ENCODE assay signal across 17 cellular contexts in the genomic region with DNA sequence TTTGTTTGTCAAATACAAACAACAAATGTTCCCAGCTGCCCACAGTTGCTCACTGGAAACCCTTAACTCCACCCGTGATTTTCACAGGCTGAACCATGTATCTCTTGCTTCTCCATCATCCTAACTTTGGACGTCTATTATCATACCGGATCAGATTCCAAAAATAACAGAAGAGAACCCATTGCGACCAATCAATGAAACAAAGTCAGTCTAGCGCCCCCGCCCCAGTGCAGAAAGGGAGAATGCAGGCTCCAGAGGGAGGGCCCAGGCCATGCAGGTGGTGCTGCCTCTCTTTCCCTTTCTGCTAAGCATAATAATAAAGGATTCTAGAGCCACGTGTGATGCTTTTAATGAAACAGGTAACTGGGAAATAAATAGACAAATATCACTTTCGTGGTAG. TPM values are rescaled to one million over a fixed set of nuclear protein-coding genes. Genes with fewer than 3 reads are reported as not detected.
DNase-seq lines count a peak whose midpoint lies in the region; ATAC-seq, FAIRE-seq and TF ChIP-seq lines count a peak whose summit lies in the region.
"Had no signal": no experiment of that assay in that cellular context is flagged by ENCODE, and none has a peak within 500 bp of the region (broad histone marks: within the 10 kb centered on the region; RNA-seq: fewer than 3 reads in every experiment).

No MANE protein-coding gene starts in this region.

- no peaks in the 10 kb centered on the region for H3K9me3 ChIP-seq in right atrium auricular region

- H3K4me3 ChIP-seq in right atrium auricular region = no peak overlapping the region

- FAIRE-seq in urothelium cell line (lab: Jason Lieb, UNC) = peak; percentile 5

- ATAC-seq in Right ventricle myocardium superior (ENCODE audit: poor library complexity) = no peak
- no peak for ATAC-seq in omental fat pad (ENCODE audit: low FRiP score)
- ATAC-seq: natural killer cell treated with Interleukin-12 subunit alpha and Interleukin-12 subunit beta and Interleukin-15 and Interleukin-18, amount 100 ng/mL, for 72 hours had no signal

- TF ChIP-seq CTCF in right atrium auricular region (IDR thresholded peaks at IDR 0.05) (no peak), omental fat pad (IDR thresholded peaks at IDR 0.05) (no peak)

- H3K27ac ChIP-seq in right atrium auricular region = peak overlapping the region; percentile 1 to 11
- peak overlapping the region; percentile 49 for H3K27ac ChIP-seq in caudate nucleus (ENCODE audit: low read depth, low read length)

- H3K4me1 ChIP-seq in right atrium auricular region = peaks cover 0 to 5% of the 10 kb centered on the region in 2 donors

- no peaks in the 10 kb centered on the region for H3K27me3 ChIP-seq in right atrium auricular region

- H3K36me3 ChIP-seq in right atrium auricular region = no peaks in the 10 kb centered on the region

- intact Hi-C loops in Right ventricle myocardium superior (cut with DNase I) = no loop called here

- DNase-seq in right atrium auricular region (ENCODE audit: low spot score) (no peak), Right ventricle myocardium superior (no peak), caudate nucleus (lab: John Stamatoyannopoulos, UW) (no peak), myocyte (ENCODE audit: low read depth) (peak; percentile 48), urothelium cell line (ENCODE audit: low spot score) (no peak), NCI-H2081 (lab: John Stamatoyannopoulos, UW) (no peak), omental fat pad (ENCODE audit: low spot score) (no peak), NCI-H1092 (lab: John Stamatoyannopoulos, UW) (no peak)
- DNase-seq: activated CD4-positive, alpha-beta T cell treated with anti-CD3 and anti-CD28 coated beads for 1 hour; activated gamma-delta T cell treated with Interleukin-2 at 50 U/mL for 16 hours; amniotic stem cell; CD4-positive, alpha-beta memory T cell; DND-41; NCI-H1694 treated with DMSO at 0.1 percent for 48 hours; SIG-M5; T-helper 9 cell had no signal

RNA-seq across cellular contexts. Expression of gene COLEC12, which starts 24.1 kb away (rescaled TPM):
- total RNA-seq in right atrium auricular region (10 to 100 TPM; 10.9 to 15.3 TPM), Right ventricle myocardium superior (9.1 TPM), myocyte (1.5 and 2.7 TPM in 2 replicates), omental fat pad (10 to 100 TPM; 25.3 to 54.8 (median 42.7) TPM)
- polyA plus RNA-seq in myocyte (2012) = 0.09 TPM
- total RNA-seq: natural killer cell treated with Interleukin-12 subunit alpha and Interleukin-12 subunit beta and Interleukin-15 and Interleukin-18, amount 100 ng/mL, for 72 hours had no signal
- polyA plus RNA-seq: CD4-positive, alpha-beta memory T cell had no signal
